ENCODE assay signal across 1 cellular context in genomic region chr5:176405656-176406435, GRCh38.
TF ChIP-seq lines count a peak whose summit lies in the region.

No MANE protein-coding gene starts in this region.

TF ChIP-seq in HepG2, 621 proteins besides CTCF, POLR2A, EP300 and RAD21:
- TF ChIP-seq ZBTB33 (CRISPR knock-in tag; IDR thresholded peaks at IDR 0.05) (0 out of 2 replicates have a peak, but pooled peaks have one; percentile 24), STAG1 (CRISPR knock-in tag; IDR thresholded peaks at IDR 0.05) (peak; percentile 39), NFYB (CRISPR knock-in tag; IDR thresholded peaks at IDR 0.05) (no peak), ARHGAP35 (CRISPR knock-in tag; IDR thresholded peaks at IDR 0.05; ENCODE audit: borderline replicate concordance) (no peak), ZNF143 (CRISPR knock-in tag; IDR thresholded peaks at IDR 0.05) (no peak), SETDB1 (CRISPR knock-in tag; IDR thresholded peaks at IDR 0.05; ENCODE audit: borderline replicate concordance) (no peak), ZNF709 (CRISPR knock-in tag; IDR thresholded peaks at IDR 0.05) (no peak), ZBTB7B (CRISPR knock-in tag; IDR thresholded peaks at IDR 0.05) (no peak)
TF ChIP-seq in HepG2: peak in this region for 2.
